Comparison of ENCODE assay signal across 16 cellular contexts in the genomic region with DNA sequence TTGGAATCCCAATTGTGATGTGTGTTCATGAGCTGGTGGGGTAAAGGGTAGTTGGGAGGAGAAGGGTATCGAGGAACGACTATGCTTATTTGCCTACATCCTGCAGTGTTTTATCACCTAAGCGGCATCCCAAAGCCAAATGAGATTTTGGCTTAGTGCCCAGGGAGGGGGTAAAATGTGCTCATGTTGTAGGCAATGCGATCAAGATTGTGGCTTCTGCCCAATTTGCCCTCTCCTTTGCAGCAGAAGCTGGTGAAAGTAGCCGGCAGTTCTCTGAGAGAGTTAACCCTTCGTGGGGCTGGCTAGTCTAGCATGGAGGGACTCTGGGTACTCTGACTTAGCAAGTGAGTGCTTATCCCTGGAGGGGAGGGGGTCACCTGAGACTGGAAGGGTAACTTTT. TPM values are rescaled to one million over a fixed set of nuclear protein-coding genes. Genes with fewer than 3 reads are reported as not detected.
DNase-seq lines count a peak whose midpoint lies in the region; ATAC-seq, FAIRE-seq and TF ChIP-seq lines count a peak whose summit lies in the region.
"Had no signal": no experiment of that assay in that cellular context is flagged by ENCODE, and none has a peak within 500 bp of the region (broad histone marks: within the 10 kb centered on the region; RNA-seq: fewer than 3 reads in every experiment).

No MANE protein-coding gene starts in this region.

- no peaks in the 10 kb centered on the region for H3K79me2 ChIP-seq in H1 (ENCODE audit: control insufficient read depth in 1 of 2, insufficient read depth in 2 of 2, low read length in 2 of 2)

- H4K8ac ChIP-seq in H1 (ENCODE audit: extremely low read depth, insufficient read depth, low read length) = no peak overlapping the region

- no peak overlapping the region for H3K4me3 Mint-ChIP-seq in mesothelial cell of epicardium
- H3K4me3 Mint-ChIP-seq in activated T-helper 17 cell treated with anti-CD3 and anti-CD28 coated beads, Interleukin-2, amount 50 U/mL, for 72 hours = no peak overlapping the region
- H3K4me3 Mint-ChIP-seq in activated T-cell treated with anti-CD3 and anti-CD28 coated beads, Interleukin-2, amount 50 U/mL, for 4 hours = no peak overlapping the region
- H3K4me3 Mint-ChIP-seq: activated CD4-positive, alpha-beta memory T cell treated with anti-CD3 and anti-CD28 coated beads, Interleukin-2, amount 10 ng/mL, durations not matched to agents 7 days and 5 days; activated T-cell treated with anti-CD3 and anti-CD28 coated beads, Interleukin-2, amount 50 U/mL, for 24 hours; naive thymus-derived CD8-positive, alpha-beta T cell had no signal

- 0 out of 2 replicates have a peak overlapping the region, but pooled peaks have one; percentile 48 for H2BK15ac ChIP-seq in H1 (ENCODE audit: low read length)

- H3K79me1 ChIP-seq in H1 (ENCODE audit: low read depth, low read length) = no peaks in the 10 kb centered on the region

- 28% methylated on average over 6 of the region's 6 CpGs; no CpG with 5 or more reads in 1 of the 2 experiments for WGBS in H1 (ENCODE audit: extremely low coverage in 1 of 2, insufficient coverage in 1 of 2, insufficient read length in 1 of 2, insufficient replicate concordance in 2 of 2, low coverage in 1 of 2, low lambda C conversion rate in 2 of 2, missing lambda C conversion rate in 1 of 2), 2 experiments

- TF ChIP-seq RAD21 in H1 (IDR thresholded peaks at IDR 0.05 in 1 of 2, conservative IDR thresholded peaks at IDR 0.05 in 1 of 2; ENCODE audit: low read depth in 2 of 2, low read length in 2 of 2) = no peak

- BruUV-seq in A673 (replicated peaks; lab: Mats Ljungman, UMichigan) = no TSS peak

- H3K14ac ChIP-seq in H1 (ENCODE audit: insufficient read length) = no peak overlapping the region

- no peak overlapping the region for H2BK20ac ChIP-seq in H1 (ENCODE audit: low read length)

- peak overlapping the region; percentile 38; the same call in 1 of the 2 replicates for H3K18ac ChIP-seq in H1 (ENCODE audit: extremely low read depth, low read length)

- H2BK12ac ChIP-seq in H1 (ENCODE audit: low read depth, low read length) = no peak overlapping the region

- peak; percentile 39 for DNase-seq in A673 (ENCODE audit: low spot score)
- peak; percentile 77 for DNase-seq in NCI-H345 (lab: John Stamatoyannopoulos, UW)
- DNase-seq in H1 (ENCODE audit: low read depth in 1 of 2, low spot score in 2 of 2) = no peak
- no peak for DNase-seq in mesothelial cell of epicardium (ENCODE audit: low spot score in 2 of 2, unreplicated experiment in 2 of 2)
- no peak for DNase-seq in NCI-H82 treated with DMSO at 0.1 percent for 48 hours (lab: John Stamatoyannopoulos, UW; ENCODE audit: unreplicated experiment)
- DNase-seq in activated T-cell treated with anti-CD3 and anti-CD28 coated beads, Interleukin-2, amount 50 U/mL, for 4 hours = no peak
- DNase-seq: activated CD4-positive, alpha-beta memory T cell treated with anti-CD3 and anti-CD28 coated beads, Interleukin-2, amount 10 ng/mL, durations not matched to agents 7 days and 5 days; activated T-cell treated with anti-CD3 and anti-CD28 coated beads, Interleukin-2, amount 50 U/mL, for 24 hours; esophagus squamous epithelium; naive thymus-derived CD8-positive, alpha-beta T cell; stimulated activated CD4-positive, alpha-beta T cell treated with anti-CD3 and anti-CD28 coated beads, Interleukin-4, amount 100 ng/mL, for 1 hour had no signal

- H3K4me2 ChIP-seq in H1 (ENCODE audit: insufficient read depth in 1 of 2, low read depth in 2 of 2, low read length in 2 of 2) = peak overlapping the region; percentile 64 to 69

- no peak for TF ChIP-seq POLR2A in H1 (IDR thresholded peaks at IDR 0.05; ENCODE audit: control extremely low read depth in 1 of 2, low read depth in 2 of 2, low read length in 2 of 2)

- CTCF ChIA-PET in A673 (lab: Charles Lee) = no interaction called here
- CTCF ChIA-PET in HEK293 (lab: Yijun Ruan, JAX) = no interaction called here
- CTCF ChIA-PET in H1 (lab: Charles Lee; ENCODE audit: partially characterized antibody) = interaction anchor here (0.6 to 2.4 kb wide), 7 partner anchors 10 to 201 kb away, joined by 3 to 8 read pairs (median 4); no protein-coding TSS in a partner anchor

- ATAC-seq in activated T-helper 17 cell treated with anti-CD3 and anti-CD28 coated beads, Interleukin-2, amount 50 U/mL, for 72 hours (replicated peaks) = no peak
- ATAC-seq in activated T-cell treated with anti-CD3 and anti-CD28 coated beads, Interleukin-2, amount 50 U/mL, for 4 hours = no peak
- ATAC-seq: naive thymus-derived CD8-positive, alpha-beta T cell had no signal

- no peak overlapping the region for H3K27ac Mint-ChIP-seq in mesothelial cell of epicardium
- no peak overlapping the region for H3K27ac Mint-ChIP-seq in activated T-helper 17 cell treated with anti-CD3 and anti-CD28 coated beads, Interleukin-2, amount 50 U/mL, for 72 hours
- H3K27ac Mint-ChIP-seq: activated CD4-positive, alpha-beta memory T cell treated with anti-CD3 and anti-CD28 coated beads, Interleukin-2, amount 10 ng/mL, durations not matched to agents 7 days and 5 days; activated T-cell treated with anti-CD3 and anti-CD28 coated beads, Interleukin-2, amount 50 U/mL, for 24 hours; naive thymus-derived CD8-positive, alpha-beta T cell had no signal

- H3K36me3 ChIP-seq in A673 (ENCODE audit: insufficient read depth, low read length, poor library complexity, severe bottlenecking) (no peaks in the 10 kb centered on the region), HEK293 (ENCODE audit: control insufficient read depth in 2 of 2, insufficient read depth in 1 of 2, low read length in 2 of 2) (no peaks in the 10 kb centered on the region), H1 (ENCODE audit: control insufficient read depth in 2 of 4, insufficient read depth in 4 of 4, low read length in 3 of 4) (no peaks in the 10 kb centered on the region)
- H3K36me3 ChIP-seq: esophagus squamous epithelium had no signal

- H3K9me3 ChIP-seq in A673 (ENCODE audit: low read depth, low read length, poor library complexity, severe bottlenecking) (no peaks in the 10 kb centered on the region), HEK293 (ENCODE audit: control insufficient read depth, insufficient read depth, low read depth, low read length) (no peaks in the 10 kb centered on the region), H1 (ENCODE audit: insufficient read depth in 2 of 2, low read depth in 1 of 2, low read length in 1 of 2) (no peaks in the 10 kb centered on the region)
- H3K9me3 ChIP-seq: esophagus squamous epithelium had no signal

- peaks cover 5% of the 10 kb centered on the region for H3K27me3 ChIP-seq in A673 (replicated peaks; ENCODE audit: insufficient read depth, low read depth, low read length, poor library complexity)
- H3K27me3 ChIP-seq in H1 (replicated peaks in 1 of 4; ENCODE audit: control insufficient read depth in 3 of 4, extremely low read depth in 1 of 4, insufficient read depth in 3 of 4, low read length in 3 of 4) = peaks cover 6 to 20% (median 16%) of the 10 kb centered on the region in 4 experiments; a peak in 6 of 7 replicates

- no peak for TF ChIP-seq CTCF in A673 (conservative IDR thresholded peaks at IDR 0.05; ENCODE audit: low read depth, low read length)
- no peak for TF ChIP-seq CTCF in HEK293 (tag by site-specific recombination; IDR thresholded peaks at IDR 0.05)
- no peak for TF ChIP-seq CTCF in H1 (IDR thresholded peaks at IDR 0.05; ENCODE audit: control extremely low read depth in 1 of 3, insufficient read depth in 1 of 3, low read depth in 1 of 3, low read length in 3 of 3)
- TF ChIP-seq CTCF in mesothelial cell of epicardium (IDR thresholded peaks at IDR 0.05; ENCODE audit: unreplicated experiment) = no peak

- H3K23me2 ChIP-seq in H1 (ENCODE audit: low read depth, low read length) = peaks cover 10% of the 10 kb centered on the region

- no peak for TF ChIP-seq EP300 in H1 (IDR thresholded peaks at IDR 0.05; ENCODE audit: borderline replicate concordance in 1 of 2, low read depth in 2 of 2, low read length in 2 of 2)

- no peak overlapping the region for H3K4ac ChIP-seq in H1 (replicated peaks; ENCODE audit: insufficient read length, low read depth, low read length)

- H3K4me1 ChIP-seq in A673 (ENCODE audit: insufficient read depth, low read length, poor library complexity, severe bottlenecking) = peaks cover 35% of the 10 kb centered on the region
- H3K4me1 ChIP-seq in HEK293 (ENCODE audit: control insufficient read depth, insufficient read depth, low read length) = no peaks in the 10 kb centered on the region
- peaks cover 8 to 14% (median 12%) of the 10 kb centered on the region in 4 experiments for H3K4me1 ChIP-seq in H1 (replicated peaks in 1 of 4; ENCODE audit: control insufficient read depth in 3 of 4, insufficient read depth in 4 of 4, low read length in 3 of 4)
- H3K4me1 ChIP-seq: esophagus squamous epithelium had no signal

- H3K9ac ChIP-seq in H1 (replicated peaks in 1 of 4; ENCODE audit: extremely low read depth in 1 of 4, low read depth in 3 of 4, low read length in 3 of 4) = no peak overlapping the region; a peak in 1 of 7 replicates

- peaks cover 45% of the 10 kb centered on the region for H3K27me3 Mint-ChIP-seq in mesothelial cell of epicardium (ENCODE audit: low read depth)
- peaks cover 30% of the 10 kb centered on the region for H3K27me3 Mint-ChIP-seq in activated T-helper 17 cell treated with anti-CD3 and anti-CD28 coated beads, Interleukin-2, amount 50 U/mL, for 72 hours
- H3K27me3 Mint-ChIP-seq in activated T-cell treated with anti-CD3 and anti-CD28 coated beads, Interleukin-2, amount 50 U/mL, for 4 hours (ENCODE audit: low read depth) = peaks cover 36% of the 10 kb centered on the region

- H4K91ac ChIP-seq in H1 (replicated peaks; ENCODE audit: insufficient read length, low read length) = no peak overlapping the region

- no peak overlapping the region for H4K5ac ChIP-seq in H1 (ENCODE audit: insufficient read length, low read depth, low read length)

- no peak overlapping the region for H3K23ac ChIP-seq in H1 (ENCODE audit: insufficient read length)

- intact Hi-C loops in A673 (cut with micrococcal nuclease; ENCODE audit: unreplicated experiment) = no loop called here

- H2BK120ac ChIP-seq in H1 (replicated peaks; ENCODE audit: low read depth, low read length) = no peak overlapping the region

- H3K4me1 Mint-ChIP-seq in mesothelial cell of epicardium = no peaks in the 10 kb centered on the region
- no peaks in the 10 kb centered on the region for H3K4me1 Mint-ChIP-seq in activated T-helper 17 cell treated with anti-CD3 and anti-CD28 coated beads, Interleukin-2, amount 50 U/mL, for 72 hours
- no peaks in the 10 kb centered on the region for H3K4me1 Mint-ChIP-seq in activated T-cell treated with anti-CD3 and anti-CD28 coated beads, Interleukin-2, amount 50 U/mL, for 4 hours (ENCODE audit: low read depth)
- H3K4me1 Mint-ChIP-seq: activated CD4-positive, alpha-beta memory T cell treated with anti-CD3 and anti-CD28 coated beads, Interleukin-2, amount 10 ng/mL, durations not matched to agents 7 days and 5 days had no signal

- no peak overlapping the region for H2AFZ ChIP-seq in H1 (ENCODE audit: low read length)

- H3K56ac ChIP-seq in H1 (replicated peaks; ENCODE audit: insufficient read length, low read depth, low read length) = no peak overlapping the region

- H3K9me3 Mint-ChIP-seq in mesothelial cell of epicardium = no peaks in the 10 kb centered on the region
- H3K9me3 Mint-ChIP-seq in activated T-helper 17 cell treated with anti-CD3 and anti-CD28 coated beads, Interleukin-2, amount 50 U/mL, for 72 hours = no peaks in the 10 kb centered on the region
- no peaks in the 10 kb centered on the region for H3K9me3 Mint-ChIP-seq in activated T-cell treated with anti-CD3 and anti-CD28 coated beads, Interleukin-2, amount 50 U/mL, for 4 hours
- H3K9me3 Mint-ChIP-seq: activated CD4-positive, alpha-beta memory T cell treated with anti-CD3 and anti-CD28 coated beads, Interleukin-2, amount 10 ng/mL, durations not matched to agents 7 days and 5 days; activated T-cell treated with anti-CD3 and anti-CD28 coated beads, Interleukin-2, amount 50 U/mL, for 24 hours had no signal

- no peaks in the 10 kb centered on the region for H3K36me3 Mint-ChIP-seq in mesothelial cell of epicardium
- H3K36me3 Mint-ChIP-seq in activated T-helper 17 cell treated with anti-CD3 and anti-CD28 coated beads, Interleukin-2, amount 50 U/mL, for 72 hours (ENCODE audit: low read depth) = no peaks in the 10 kb centered on the region
- no peaks in the 10 kb centered on the region for H3K36me3 Mint-ChIP-seq in activated T-cell treated with anti-CD3 and anti-CD28 coated beads, Interleukin-2, amount 50 U/mL, for 4 hours (ENCODE audit: insufficient read depth)
- H3K36me3 Mint-ChIP-seq: naive thymus-derived CD8-positive, alpha-beta T cell had no signal

- H3K4me3 ChIP-seq in A673 (ENCODE audit: low read depth, low read length, poor library complexity, severe bottlenecking) (no peak overlapping the region), HEK293 (ENCODE audit: low read depth, low read length) (no peak overlapping the region), H1 (ENCODE audit: extremely low read depth in 1 of 4, insufficient read depth in 2 of 4, low read depth in 3 of 4, low read length in 4 of 4) (peak overlapping the region in 2 of 4 experiments; percentile 21 to 53; a peak in 5 of 8 replicates)
- H3K4me3 ChIP-seq: esophagus squamous epithelium had no signal

- POLR2A ChIA-PET in A673 (lab: Charles Lee; ENCODE audit: low non-redundant PET) = no interaction called here
- POLR2A ChIA-PET in HEK293 (lab: Yijun Ruan, JAX) = no interaction called here
- POLR2A ChIA-PET in H1 (lab: Charles Lee; ENCODE audit: partially characterized antibody) = no interaction called here

- H3K27ac ChIP-seq in A673 (ENCODE audit: low read depth, low read length, poor library complexity, severe bottlenecking) (no peak overlapping the region), HEK293 (ENCODE audit: extremely low read depth, low read depth, low read length) (no peak overlapping the region), H1 (ENCODE audit: low read depth, low read length) (no peak overlapping the region)
- H3K27ac ChIP-seq: esophagus squamous epithelium had no signal

- no peak overlapping the region for H2BK5ac ChIP-seq in H1 (ENCODE audit: low read depth, low read length)

- H2AK5ac ChIP-seq in H1 (ENCODE audit: low read depth, low read length) = no peak overlapping the region

- H4K20me1 ChIP-seq in H1 (replicated peaks in 1 of 2; ENCODE audit: control insufficient read depth in 1 of 2, insufficient read depth in 2 of 2, low read length in 2 of 2) = peaks cover 0 to 2% of the 10 kb centered on the region in 2 experiments

- no peak for FAIRE-seq in H1 (lab: Jason Lieb, UNC)
- FAIRE-seq: bronchial epithelial cell, keratinocyte had no signal

RNA-seq across cellular contexts. Expression of gene RPH3A, which starts 0.8 kb away (rescaled TPM):
- total RNA-seq in A673 (2021) = 0.90 and 1.3 TPM in 2 replicates
- total RNA-seq in H1 (2021; fragmentation: NEBNext Ultra II Directional; extraction: Animal tissue kit (Norgen Biotek cat#: 25700)) = not detected in 2 replicates
- polyA plus RNA-seq in H1 (2011; rRNA removed) = 0.02 TPM in 1 of 2 replicates, not detected in the other
- 0.06 TPM for polyA plus RNA-seq in H1 (2011; cell fraction: cytosol; rRNA removed)
- polyA plus RNA-seq in H1 (2011; cell fraction: nucleus; rRNA removed) = 0.04 TPM
- 0.04 to 0.16 TPM (median 0.07 TPM) in 3 of 4 replicates, not detected in the other for polyA plus RNA-seq in H1 (2012, experiment 1 of 2)
- polyA plus RNA-seq in H1 (2012, experiment 2 of 2) = not detected
- 0.06 TPM for polyA plus RNA-seq in H1 (2013, experiment 1 of 2)
- polyA plus RNA-seq in H1 (2013, experiment 2 of 2) = 0.04 TPM
- not detected in 2 replicates for polyA minus RNA-seq in H1 (2011; rRNA and poly(A)+ RNA removed)
- not detected for polyA minus RNA-seq in H1 (2011; cell fraction: cytosol; rRNA and poly(A)+ RNA removed)
- polyA minus RNA-seq in H1 (2011; cell fraction: nucleus; rRNA and poly(A)+ RNA removed) = not detected
- not detected in 3 replicates for total RNA-seq in mesothelial cell of epicardium
- total RNA-seq in activated T-helper 17 cell treated with anti-CD3 and anti-CD28 coated beads, Interleukin-2, amount 50 U/mL, for 72 hours = not detected
- total RNA-seq in activated T-cell treated with anti-CD3 and anti-CD28 coated beads, Interleukin-2, amount 50 U/mL, for 4 hours = not detected
- total RNA-seq: activated CD4-positive, alpha-beta memory T cell treated with anti-CD3 and anti-CD28 coated beads, Interleukin-2, amount 10 ng/mL, durations not matched to agents 7 days and 5 days; bronchial epithelial cell; esophagus squamous epithelium; naive thymus-derived CD8-positive, alpha-beta T cell; RPMI7951 had no signal
- polyA plus RNA-seq: keratinocyte; naive thymus-derived CD8-positive, alpha-beta T cell had no signal

Comparison
In these comparisons a context has a peak if more than half of its experiments do, and no peak if none do; other contexts are left out.
1. DNase-seq: peak in A673 (single experiment) and NCI-H345 (single experiment); none in H1 (0 of 2), mesothelial cell of epicardium (0 of 2), NCI-H82 treated with DMSO at 0.1 percent for 48 hours (single experiment) and activated T-cell treated with anti-CD3 and anti-CD28 coated beads, Interleukin-2, amount 50 U/mL, for 4 hours (single experiment).